ENCODE assay signal across 24 cellular contexts in the genomic region with DNA sequence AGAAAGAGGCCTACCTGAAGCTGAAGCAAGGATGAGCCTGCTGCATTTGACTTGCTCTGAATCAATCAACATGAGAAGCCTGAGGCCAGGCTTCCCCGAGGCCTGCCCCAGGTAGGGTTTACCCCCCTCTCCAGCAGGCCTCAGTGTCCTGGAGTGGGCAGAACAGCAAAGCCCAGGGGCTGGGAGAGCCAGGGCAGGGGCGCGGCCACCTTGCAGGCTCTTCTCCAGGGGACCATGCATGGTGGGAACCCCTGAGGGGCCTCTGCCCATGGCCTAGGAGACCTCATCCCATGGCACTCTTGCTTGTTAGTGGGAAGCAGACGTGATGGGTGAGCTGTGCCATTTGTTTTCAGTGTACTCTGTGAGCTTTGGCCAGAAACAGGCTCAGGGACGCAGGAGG. TPM values are rescaled to one million over a fixed set of nuclear protein-coding genes. Genes with fewer than 3 reads are reported as not detected.
A peak's percentile ranks its signal among the peaks of the same experiment; 100 is the strongest.
DNase-seq lines count a peak whose midpoint lies in the region; ATAC-seq, FAIRE-seq and TF ChIP-seq lines count a peak whose summit lies in the region.
"Had no signal": no experiment of that assay in that cellular context is flagged by ENCODE, and none has a peak within 500 bp of the region (broad histone marks: within the 10 kb centered on the region; RNA-seq: fewer than 3 reads in every experiment).

No MANE protein-coding gene starts in this region.

- no peaks in the 10 kb centered on the region for H3K9me2 ChIP-seq in DOHH2 (replicated peaks; ENCODE audit: control insufficient read depth, low read length)

- peaks cover 5% of the 10 kb centered on the region; the same call in 1 of the 2 replicates for H3K36me3 ChIP-seq in DOHH2 (ENCODE audit: control insufficient read depth, low read length)
- H3K36me3 ChIP-seq in mesenchymal stem cell (ENCODE audit: control insufficient read depth in 1 of 2, insufficient read depth in 2 of 2, low read depth in 1 of 2, low read length in 2 of 2) = no peaks in the 10 kb centered on the region

- H3K27ac Mint-ChIP-seq in WTC11 (0 out of 2 replicates have a peak overlapping the region, but pooled peaks have one; percentile 45), type B pancreatic cell (no peak overlapping the region)
- H3K27ac Mint-ChIP-seq: CD8-positive, alpha-beta T cell; H9; HFFc6; T-helper 1 cell treated with Interleukin-12 subunit alpha and Interleukin-12 subunit beta and Interleukin-4 antibody, amounts not matched to agents 30 μg/mL and 1 μg/mL, for 36 hours had no signal

- H2BK5ac ChIP-seq in mesenchymal stem cell (ENCODE audit: low read depth, low read length, poor library complexity, severe bottlenecking) = no peak overlapping the region

- no peak for ATAC-seq in WTC11
- ATAC-seq: CD8-positive, alpha-beta T cell; HepG2 had no signal

- H3K9ac ChIP-seq in mesenchymal stem cell (ENCODE audit: low read length) = no peak overlapping the region

- no peak overlapping the region for H2BK15ac ChIP-seq in mesenchymal stem cell (ENCODE audit: low read depth, poor library complexity, severe bottlenecking)

- H3K27ac ChIP-seq in DOHH2 (ENCODE audit: low read depth, low read length) (no peak overlapping the region), mesenchymal stem cell (ENCODE audit: low read length, poor library complexity, severe bottlenecking) (no peak overlapping the region)

- H3K4me3 ChIP-seq in DOHH2 (ENCODE audit: low read length) (no peak overlapping the region), mesenchymal stem cell (ENCODE audit: insufficient read depth in 1 of 2, low read depth in 1 of 2, low read length in 2 of 2) (no peak overlapping the region)

- H3K4me3 Mint-ChIP-seq in WTC11 = peak overlapping the region; percentile 28; the same call in 1 of the 2 replicates
- no peak overlapping the region for H3K4me3 Mint-ChIP-seq in type B pancreatic cell
- H3K4me3 Mint-ChIP-seq: HFFc6 had no signal

- peaks cover 11% of the 10 kb centered on the region for H3K79me1 ChIP-seq in mesenchymal stem cell (replicated peaks; ENCODE audit: low read length, poor library complexity, severe bottlenecking)

- H3K27me3 Mint-ChIP-seq in WTC11 (ENCODE audit: low read depth) (peaks cover 12% of the 10 kb centered on the region), type B pancreatic cell (peaks cover 5% of the 10 kb centered on the region)

- H3K4ac ChIP-seq in mesenchymal stem cell (ENCODE audit: low read depth in 1 of 2, low read length in 2 of 2) = no peak overlapping the region

- H3K9me3 Mint-ChIP-seq in WTC11 = peaks cover 2% of the 10 kb centered on the region; the same call in 1 of the 2 replicates
- H3K9me3 Mint-ChIP-seq in type B pancreatic cell = no peaks in the 10 kb centered on the region
- H3K9me3 Mint-ChIP-seq: HFFc6; T-helper 1 cell treated with Interleukin-12 subunit alpha and Interleukin-12 subunit beta and Interleukin-4 antibody, amounts not matched to agents 30 μg/mL and 1 μg/mL, for 36 hours had no signal

- WGBS in mesenchymal stem cell = 94% methylated on average over 5 of the region's 5 CpGs

- peaks cover 22% of the 10 kb centered on the region for H3K4me1 Mint-ChIP-seq in WTC11
- peaks cover 29% of the 10 kb centered on the region for H3K4me1 Mint-ChIP-seq in type B pancreatic cell (ENCODE audit: unreplicated experiment)

- no peak for DNase-seq in WTC11 (ENCODE audit: low spot score)
- no peak for DNase-seq in mesenchymal stem cell
- DNase-seq in D721Med (ENCODE audit: insufficient read length, low spot score) = no peak
- no peak for DNase-seq in NCI-H82 treated with DMSO at 0.1 percent for 48 hours (lab: John Stamatoyannopoulos, UW; ENCODE audit: unreplicated experiment)
- DNase-seq in SIG-M5 treated with dmso at 0.1 percent for 504 hours (lab: John Stamatoyannopoulos, UW; ENCODE audit: unreplicated experiment) = no peak
- DNase-seq in type B pancreatic cell (ENCODE audit: extremely low spot score, unreplicated experiment) = no peak
- DNase-seq: ACHN; CD8-positive, alpha-beta T cell; EL; H9; HFFc6; KBM-7; NCI-H1092 treated with DMSO at 0.1 percent for 48 hours; NCI-H1436 treated with DMSO at 0.1 percent for 48 hours; NCI-H2029; NCI-H226; NCI-H524; NCI-H774 had no signal

- TF ChIP-seq CTCF in DOHH2 (IDR thresholded peaks at IDR 0.05; ENCODE audit: low read depth, low read length, poor library complexity, severe bottlenecking) = no peak
- no peak for TF ChIP-seq CTCF in WTC11 (IDR thresholded peaks at IDR 0.05)
- TF ChIP-seq CTCF in D721Med (IDR thresholded peaks at IDR 0.05; ENCODE audit: insufficient read depth, missing control alignments) = no peak
- no peak for TF ChIP-seq CTCF in type B pancreatic cell (conservative IDR thresholded peaks at IDR 0.05)

- no peak overlapping the region for H3K14ac ChIP-seq in mesenchymal stem cell (ENCODE audit: low read length in 2 of 2)

- H2BK12ac ChIP-seq in mesenchymal stem cell (ENCODE audit: low read length in 2 of 2) = no peak overlapping the region

- H3K36me3 Mint-ChIP-seq in WTC11 (peaks cover 1% of the 10 kb centered on the region; the same call in 1 of the 2 replicates), type B pancreatic cell (peaks cover 8% of the 10 kb centered on the region)

- no peak overlapping the region for H4K8ac ChIP-seq in mesenchymal stem cell (ENCODE audit: low read length)

- H2AFZ ChIP-seq in mesenchymal stem cell (ENCODE audit: low read depth, low read length) = no peak overlapping the region

- no peak overlapping the region for H2BK120ac ChIP-seq in mesenchymal stem cell (ENCODE audit: low read depth, low read length)

- no peaks in the 10 kb centered on the region for H4K20me1 ChIP-seq in DOHH2 (ENCODE audit: control insufficient read depth, insufficient read depth, low read depth, low read length)

- CTCF ChIA-PET in WTC11 (lab: Charles Lee) = interaction anchor here (0.8 to 2.6 kb wide), 5 partner anchors 10 to 61 kb away, joined by 3 to 10 read pairs (median 3); no protein-coding TSS in a partner anchor

- peaks cover 16% of the 10 kb centered on the region for H3K4me1 ChIP-seq in DOHH2 (ENCODE audit: control insufficient read depth, low read length)
- H3K4me1 ChIP-seq in mesenchymal stem cell (ENCODE audit: control insufficient read depth, insufficient read depth, low read depth, low read length) = peaks cover 36% of the 10 kb centered on the region

- peaks cover 19% of the 10 kb centered on the region for H3K79me2 ChIP-seq in DOHH2 (ENCODE audit: control insufficient read depth, low read length)

- H3K4me2 ChIP-seq in DOHH2 (ENCODE audit: low read length) (peak overlapping the region; percentile 16; the same call in 1 of the 2 replicates), mesenchymal stem cell (ENCODE audit: low read length, poor library complexity, severe bottlenecking) (no peak overlapping the region)

- H3K18ac ChIP-seq in mesenchymal stem cell (ENCODE audit: low read depth in 1 of 2, low read length in 2 of 2) = no peak overlapping the region

- H3K27me3 ChIP-seq in DOHH2 (ENCODE audit: control insufficient read depth, low read length) (no peaks in the 10 kb centered on the region), mesenchymal stem cell (ENCODE audit: control insufficient read depth in 1 of 2, insufficient read depth in 1 of 2, low read length in 2 of 2) (no peaks in the 10 kb centered on the region)

- H2AK5ac ChIP-seq in mesenchymal stem cell (ENCODE audit: low read length, severe bottlenecking) = peak overlapping the region; percentile 43

- H3F3A ChIP-seq in DOHH2 (ENCODE audit: control insufficient read depth, insufficient read depth) = peaks cover 6% of the 10 kb centered on the region; the same call in 1 of the 2 replicates

- H3K9me3 ChIP-seq in DOHH2 (ENCODE audit: control insufficient read depth, insufficient read depth, low read length) (no peaks in the 10 kb centered on the region), mesenchymal stem cell (ENCODE audit: control insufficient read depth, low read length) (no peaks in the 10 kb centered on the region)

- POLR2A ChIA-PET in WTC11 (lab: Charles Lee) = no interaction called here

- FAIRE-seq in D721Med (lab: Jason Lieb, UNC) = no peak
- FAIRE-seq: HepG2, RCC 7860 had no signal

- no peak overlapping the region for H4K91ac ChIP-seq in mesenchymal stem cell (ENCODE audit: low read length)

- H3K23ac ChIP-seq in mesenchymal stem cell (ENCODE audit: low read length in 2 of 2) = no peak overlapping the region

TF ChIP-seq in WTC11, 78 proteins besides CTCF, POLR2A, EP300 and RAD21 (continues in another document):
- TF ChIP-seq, protein P1, sequence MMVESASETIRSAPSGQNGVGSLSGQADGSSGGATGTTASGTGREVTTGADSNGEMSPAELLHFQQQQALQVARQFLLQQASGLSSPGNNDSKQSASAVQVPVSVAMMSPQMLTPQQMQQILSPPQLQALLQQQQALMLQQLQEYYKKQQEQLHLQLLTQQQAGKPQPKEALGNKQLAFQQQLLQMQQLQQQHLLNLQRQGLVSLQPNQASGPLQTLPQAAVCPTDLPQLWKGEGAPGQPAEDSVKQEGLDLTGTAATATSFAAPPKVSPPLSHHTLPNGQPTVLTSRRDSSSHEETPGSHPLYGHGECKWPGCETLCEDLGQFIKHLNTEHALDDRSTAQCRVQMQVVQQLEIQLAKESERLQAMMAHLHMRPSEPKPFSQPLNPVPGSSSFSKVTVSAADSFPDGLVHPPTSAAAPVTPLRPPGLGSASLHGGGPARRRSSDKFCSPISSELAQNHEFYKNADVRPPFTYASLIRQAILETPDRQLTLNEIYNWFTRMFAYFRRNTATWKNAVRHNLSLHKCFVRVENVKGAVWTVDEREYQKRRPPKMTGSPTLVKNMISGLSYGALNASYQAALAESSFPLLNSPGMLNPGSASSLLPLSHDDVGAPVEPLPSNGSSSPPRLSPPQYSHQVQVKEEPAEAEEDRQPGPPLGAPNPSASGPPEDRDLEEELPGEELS (CRISPR knock-in tag; IDR thresholded peaks at IDR 0.05) = no peak

RNA-seq across cellular contexts. Expression of a gene that starts 19.9 kb away (rescaled TPM):
- total RNA-seq in WTC11 (2021) (37.7 to 47.0 TPM (median 39.5 TPM) in 3 replicates), type B pancreatic cell (ENCODE audit: low replicate concordance) (24.2 and 49.6 TPM in 2 replicates)
- polyA plus RNA-seq in mesenchymal stem cell (2013, experiment 1 of 2) = 27.7 TPM
- 25.6 TPM for polyA plus RNA-seq in mesenchymal stem cell (2013, experiment 2 of 2)
- total RNA-seq: CD8-positive, alpha-beta T cell; HT-29 had no signal

RNA-seq across cellular contexts. Expression of a gene that starts 42.3 kb away (rescaled TPM):
- total RNA-seq in WTC11 (2021) = 0.28 TPM in 1 of 3 replicates, not detected in the others
- polyA plus RNA-seq in mesenchymal stem cell (2013, experiment 1 of 2) = not detected
- polyA plus RNA-seq in mesenchymal stem cell (2013, experiment 2 of 2) = not detected
- 0.45 TPM in 1 of 2 replicates, not detected in the other for total RNA-seq in type B pancreatic cell (ENCODE audit: low replicate concordance)
- total RNA-seq: CD8-positive, alpha-beta T cell; H9; HepG2; HFFc6; HT-29; SK-MEL-5 had no signal
- polyA plus RNA-seq: HepG2 had no signal

RNA-seq across cellular contexts. Expression of a gene that starts 51.5 kb away (rescaled TPM):
- total RNA-seq in WTC11 (2021) (4.2 to 4.9 TPM (median 4.4 TPM) in 3 replicates), type B pancreatic cell (ENCODE audit: low replicate concordance) (0.68 TPM in 1 of 2 replicates, not detected in the other)
- 0.14 TPM for polyA plus RNA-seq in mesenchymal stem cell (2013, experiment 1 of 2)
- 0.18 TPM for polyA plus RNA-seq in mesenchymal stem cell (2013, experiment 2 of 2)
- total RNA-seq: CD8-positive, alpha-beta T cell; HFFc6; HT-29; SK-MEL-5 had no signal
